1 cellular context compared by ENCODE assay signal in the genomic region with DNA sequence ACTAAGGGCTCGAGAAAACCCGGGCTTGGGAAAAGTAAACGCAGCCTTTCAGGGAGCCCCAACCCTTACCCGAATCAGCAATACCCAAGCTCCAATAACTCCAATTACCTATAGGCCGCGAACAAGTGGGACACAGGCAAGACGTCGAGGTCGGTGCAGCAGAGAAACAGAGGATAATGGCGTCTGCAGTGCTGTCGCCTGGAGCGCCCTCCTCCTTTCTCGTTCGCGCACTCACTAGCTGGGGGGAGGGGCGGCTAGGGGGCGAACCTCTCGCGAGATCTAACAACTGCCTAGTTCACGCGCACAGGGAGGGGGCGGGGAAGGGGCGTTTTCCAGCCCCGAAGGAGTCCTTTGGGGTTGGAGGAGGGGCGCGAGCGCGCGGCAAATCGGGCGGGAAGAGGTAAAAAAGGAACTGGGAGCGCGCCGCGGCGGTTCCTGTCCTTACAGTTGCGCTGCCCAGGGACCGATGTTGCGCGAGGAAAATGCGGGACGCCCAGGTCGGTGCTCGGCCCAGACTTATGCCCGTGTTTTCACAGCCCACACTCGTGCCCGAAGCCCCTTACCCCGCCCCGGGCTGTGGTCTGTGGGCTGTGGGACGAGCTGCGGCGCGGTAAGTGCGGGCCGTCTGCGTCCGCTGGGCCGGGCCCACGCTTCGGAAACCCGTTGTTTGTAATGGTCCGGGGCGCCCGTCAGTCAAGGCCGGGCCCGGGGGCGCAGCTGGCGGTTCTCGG.
A peak's percentile ranks its signal among the peaks of the same experiment; 100 is the strongest.
TF ChIP-seq lines count a peak whose summit lies in the region.

A gene (plus strand): TSS at position 411 of the 731 bp plus-strand sequence. CDS start 20,182 bp downstream, outside the sequence.

TF ChIP-seq in WTC11, 78 proteins besides CTCF, POLR2A, EP300 and RAD21 (continued from another document):
- TF ChIP-seq, protein P1, sequence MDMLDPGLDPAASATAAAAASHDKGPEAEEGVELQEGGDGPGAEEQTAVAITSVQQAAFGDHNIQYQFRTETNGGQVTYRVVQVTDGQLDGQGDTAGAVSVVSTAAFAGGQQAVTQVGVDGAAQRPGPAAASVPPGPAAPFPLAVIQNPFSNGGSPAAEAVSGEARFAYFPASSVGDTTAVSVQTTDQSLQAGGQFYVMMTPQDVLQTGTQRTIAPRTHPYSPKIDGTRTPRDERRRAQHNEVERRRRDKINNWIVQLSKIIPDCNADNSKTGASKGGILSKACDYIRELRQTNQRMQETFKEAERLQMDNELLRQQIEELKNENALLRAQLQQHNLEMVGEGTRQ (CRISPR knock-in tag; IDR thresholded peaks at IDR 0.05), result 0 out of 2 replicates have a peak, but pooled peaks have one; percentile 12
- TF ChIP-seq TEAD4 (CRISPR knock-in tag; IDR thresholded peaks at IDR 0.05) (no peak), GABPB1 (CRISPR knock-in tag; IDR thresholded peaks at IDR 0.05) (no peak), SMAD4 (CRISPR knock-in tag; IDR thresholded peaks at IDR 0.05) (0 out of 2 replicates have a peak, but pooled peaks have one; percentile 30)
